Comparison of ENCODE assay signal across 12 cellular contexts in the genomic region with DNA sequence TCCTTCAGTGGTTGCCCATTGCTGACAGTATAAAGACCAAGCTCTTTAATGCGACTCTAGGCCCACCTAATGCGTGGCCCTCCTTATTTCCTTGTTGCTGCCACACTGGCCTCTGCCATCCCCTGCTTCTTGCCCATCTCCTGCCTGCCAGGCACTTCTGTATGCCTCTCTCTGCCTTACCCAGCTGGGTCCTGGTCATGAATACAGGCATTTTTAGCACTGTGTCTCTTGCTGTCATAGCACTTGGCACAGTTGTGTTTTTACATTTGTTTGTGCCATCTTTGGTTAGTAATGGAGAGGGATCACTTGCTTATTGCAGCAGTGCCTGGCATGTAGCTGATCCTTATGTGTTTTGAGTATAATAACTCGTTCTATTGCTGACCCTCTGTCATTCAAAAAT. TPM values are rescaled to one million over a fixed set of nuclear protein-coding genes. Genes with fewer than 3 reads are reported as not detected.
DNase-seq lines count a peak whose midpoint lies in the region; ATAC-seq and TF ChIP-seq lines count a peak whose summit lies in the region.
"Had no signal": no experiment of that assay in that cellular context is flagged by ENCODE, and none has a peak within 500 bp of the region (broad histone marks: within the 10 kb centered on the region; RNA-seq: fewer than 3 reads in every experiment).

No MANE protein-coding gene starts in this region.

- H3K4me1 ChIP-seq in esophagus muscularis mucosa (peaks cover 76 to 80% (median 78%) of the 10 kb centered on the region in 4 donors), upper lobe of right lung (peaks cover 53% of the 10 kb centered on the region)

- ATAC-seq in naive B cell (ENCODE audit: low read depth in 2 of 2) (peak in 1 of 2 donors; percentile 26), upper lobe of right lung (no peak), GM19467 (IDR thresholded peaks at IDR 0.05; ENCODE audit: unreplicated experiment) (no peak), HG03460 (IDR thresholded peaks at IDR 0.05; ENCODE audit: unreplicated experiment) (no peak), HG03521 (IDR thresholded peaks at IDR 0.05; ENCODE audit: unreplicated experiment) (no peak)

- peak overlapping the region; percentile 68 for H3K27ac Mint-ChIP-seq in activated naive CD8-positive, alpha-beta T cell
- H3K27ac Mint-ChIP-seq in activated naive CD8-positive, alpha-beta T cell treated with anti-CD3 and anti-CD28 coated beads for 36 hours: no peak overlapping the region
- peak overlapping the region; percentile 71 to 96 (median 85) for H3K27ac Mint-ChIP-seq in naive B cell

- no peak for TF ChIP-seq EP300 in esophagus muscularis mucosa (IDR thresholded peaks at IDR 0.05)

- H3K9me3 ChIP-seq in esophagus muscularis mucosa (no peaks in the 10 kb centered on the region), upper lobe of right lung (no peaks in the 10 kb centered on the region)
- H3K9me3 ChIP-seq: esophagus squamous epithelium had no signal

- H3K27me3 ChIP-seq in esophagus muscularis mucosa: no peaks in the 10 kb centered on the region
- no peaks in the 10 kb centered on the region for H3K27me3 ChIP-seq in upper lobe of right lung
- H3K27me3 ChIP-seq: esophagus squamous epithelium had no signal

- DNase-seq in activated naive CD8-positive, alpha-beta T cell treated with anti-CD3 and anti-CD28 coated beads for 36 hours: no peak
- DNase-seq in esophagus muscularis mucosa (ENCODE audit: extremely low spot score): peak; percentile 89
- DNase-seq in naive B cell: no peak
- DNase-seq in upper lobe of right lung: no peak
- DNase-seq: activated gamma-delta T cell treated with Interleukin-2 at 50 U/mL for 16 hours, esophagus squamous epithelium, NCI-H69, T-helper 9 cell had no signal

- H3K4me3 Mint-ChIP-seq in activated naive CD8-positive, alpha-beta T cell: no peak overlapping the region
- no peak overlapping the region for H3K4me3 Mint-ChIP-seq in activated naive CD8-positive, alpha-beta T cell treated with anti-CD3 and anti-CD28 coated beads for 36 hours
- peak overlapping the region in 5 of 8 donors; percentile 21 to 62 (median 48) for H3K4me3 Mint-ChIP-seq in naive B cell

- H3K9me3 Mint-ChIP-seq in activated naive CD8-positive, alpha-beta T cell (ENCODE audit: low read depth): no peaks in the 10 kb centered on the region
- H3K9me3 Mint-ChIP-seq in activated naive CD8-positive, alpha-beta T cell treated with anti-CD3 and anti-CD28 coated beads for 36 hours: no peaks in the 10 kb centered on the region
- no peaks in the 10 kb centered on the region for H3K9me3 Mint-ChIP-seq in naive B cell

- H3K27ac ChIP-seq in esophagus muscularis mucosa (replicated peaks in 1 of 4) (peak overlapping the region in 3 of 4 donors; percentile 44 to 71 (median 45)), upper lobe of right lung (peak overlapping the region; percentile 2)

- TF ChIP-seq POLR2A in esophagus muscularis mucosa (IDR thresholded peaks at IDR 0.05; ENCODE audit: low read depth): no peak

- H3K27me3 Mint-ChIP-seq in activated naive CD8-positive, alpha-beta T cell: no peaks in the 10 kb centered on the region
- H3K27me3 Mint-ChIP-seq in activated naive CD8-positive, alpha-beta T cell treated with anti-CD3 and anti-CD28 coated beads for 36 hours: no peaks in the 10 kb centered on the region
- H3K27me3 Mint-ChIP-seq in naive B cell: no peaks in the 10 kb centered on the region

- H3K4me3 ChIP-seq in esophagus muscularis mucosa (no peak overlapping the region), upper lobe of right lung (no peak overlapping the region)
- H3K4me3 ChIP-seq: esophagus squamous epithelium had no signal

- H3K4me1 Mint-ChIP-seq in activated naive CD8-positive, alpha-beta T cell (ENCODE audit: low read depth): peaks cover 82% of the 10 kb centered on the region
- peaks cover 73% of the 10 kb centered on the region for H3K4me1 Mint-ChIP-seq in activated naive CD8-positive, alpha-beta T cell treated with anti-CD3 and anti-CD28 coated beads for 36 hours
- peaks cover 63 to 99% (median 87%) of the 10 kb centered on the region in 3 donors for H3K4me1 Mint-ChIP-seq in naive B cell

- no peak for TF ChIP-seq CTCF in esophagus muscularis mucosa (IDR thresholded peaks at IDR 0.05)
- TF ChIP-seq CTCF in upper lobe of right lung (IDR thresholded peaks at IDR 0.05): no peak

- H3K36me3 ChIP-seq in esophagus muscularis mucosa (no peaks in the 10 kb centered on the region), upper lobe of right lung (no peaks in the 10 kb centered on the region)
- H3K36me3 ChIP-seq: esophagus squamous epithelium had no signal

- WGBS in esophagus muscularis mucosa: 55% methylated on average over 3 of the region's 3 CpGs

- intact Hi-C loops in esophagus muscularis mucosa (cut with DNase I) (no loop called here), upper lobe of right lung (cut with DNase I) (no loop called here)

- H3K36me3 Mint-ChIP-seq in activated naive CD8-positive, alpha-beta T cell: no peaks in the 10 kb centered on the region
- peaks cover 6% of the 10 kb centered on the region for H3K36me3 Mint-ChIP-seq in activated naive CD8-positive, alpha-beta T cell treated with anti-CD3 and anti-CD28 coated beads for 36 hours
- H3K36me3 Mint-ChIP-seq in naive B cell: no peaks in the 10 kb centered on the region

RNA-seq across cellular contexts. Expression of a gene that starts 38.7 kb away (rescaled TPM):
- total RNA-seq in activated naive CD8-positive, alpha-beta T cell treated with anti-CD3 and anti-CD28 coated beads for 36 hours: 10 to 100 TPM; 34.4 to 36.5 TPM
- total RNA-seq in esophagus muscularis mucosa: 10 to 100 TPM; 37.8 to 59.0 (median 51.7) TPM
- polyA plus RNA-seq in naive B cell (ENCODE audit: low read depth in 6 of 6): 10 to 100 TPM; 11.8 to 36.0 (median 20.3) TPM
- 88.7 TPM for total RNA-seq in upper lobe of right lung

Comparison
In these comparisons a context has a peak if more than half of its experiments do, and no peak if none do; other contexts are left out.
1. H3K4me3 Mint-ChIP-seq: peak in naive B cell (5 of 8); none in activated naive CD8-positive, alpha-beta T cell (single experiment) and activated naive CD8-positive, alpha-beta T cell treated with anti-CD3 and anti-CD28 coated beads for 36 hours (single experiment).